In the genomic region with DNA sequence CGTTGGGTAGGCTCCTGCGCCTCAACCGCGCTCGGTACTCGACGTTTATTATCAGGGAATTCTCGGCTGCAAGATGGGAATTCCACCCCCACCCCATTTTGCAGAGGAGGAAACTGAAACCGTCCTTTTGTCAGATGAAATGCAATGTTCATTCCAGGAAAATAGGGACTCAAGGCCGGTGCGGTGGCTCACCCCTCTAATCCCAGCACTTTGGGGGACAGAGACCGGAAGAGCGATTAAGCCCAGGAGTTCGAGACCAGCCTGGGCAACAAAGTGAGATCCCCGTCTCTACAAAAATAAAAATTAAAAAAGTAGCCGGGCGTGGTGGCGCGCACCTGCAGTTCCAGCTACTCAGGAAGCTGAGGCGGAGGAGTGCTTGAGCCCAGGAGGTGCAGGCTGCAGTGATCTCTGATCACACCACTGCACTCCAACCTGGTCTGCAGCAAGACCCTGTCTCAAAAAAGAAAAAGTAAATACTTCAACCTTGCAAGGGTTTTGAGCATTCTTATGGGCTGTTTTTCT, we compare ENCODE assay signal across 8 cellular contexts. TPM values are rescaled to one million over a fixed set of nuclear protein-coding genes. Genes with fewer than 3 reads are reported as not detected.
DNase-seq lines count a peak whose midpoint lies in the region; ATAC-seq and TF ChIP-seq lines count a peak whose summit lies in the region.

No MANE protein-coding gene starts in this region.

- DNase-seq in COLO668 (lab: John Stamatoyannopoulos, UW; ENCODE audit: unreplicated experiment) (peak; percentile 25), neuronal stem cell (ENCODE audit: low spot score) (no peak), NCI-H1436 treated with DMSO at 0.1 percent for 48 hours (lab: John Stamatoyannopoulos, UW) (no peak)
- DNase-seq in effector memory CD8-positive, alpha-beta T cell, result no peak

- no peak overlapping the region for H3K4ac ChIP-seq in neuronal stem cell (ENCODE audit: low read length)

- H4K8ac ChIP-seq in neuronal stem cell (ENCODE audit: low read depth, low read length), result no peak overlapping the region

- no peak overlapping the region for H2BK12ac ChIP-seq in neuronal stem cell (ENCODE audit: low read length)

- no peak for ATAC-seq in effector memory CD8-positive, alpha-beta T cell (replicated peaks)
- ATAC-seq in HG03280 (IDR thresholded peaks at IDR 0.05; ENCODE audit: unreplicated experiment), result no peak
- ATAC-seq in HG02870 (IDR thresholded peaks at IDR 0.05; ENCODE audit: unreplicated experiment), result no peak
- ATAC-seq in GM19023 (IDR thresholded peaks at IDR 0.05; ENCODE audit: unreplicated experiment), result no peak

- WGBS in neuronal stem cell (ENCODE audit: extremely low coverage in 2 of 2, insufficient read length in 2 of 2, insufficient replicate concordance in 1 of 2), 2 donors, result no CpG with 5 or more reads among the region's 20 CpGs

- H2BK120ac ChIP-seq in neuronal stem cell (ENCODE audit: low read depth, low read length), result no peak overlapping the region

- H3K18ac ChIP-seq in neuronal stem cell (ENCODE audit: low read length), result peak overlapping the region; percentile 99

- peak overlapping the region; percentile 95 to 97 for H3K27ac Mint-ChIP-seq in effector memory CD8-positive, alpha-beta T cell

- H3K4me3 Mint-ChIP-seq in effector memory CD8-positive, alpha-beta T cell, result peak overlapping the region; percentile 93 to 94

- H3K27ac ChIP-seq in OCI-LY3 (ENCODE audit: low read length) (peak overlapping the region; percentile 52), neuronal stem cell (replicated peaks; ENCODE audit: low read length) (peak overlapping the region; percentile 61)

- peak overlapping the region; percentile 55; the same call in 1 of the 2 replicates for H2AFZ ChIP-seq in OCI-LY3 (ENCODE audit: low read depth, low read length)
- peak overlapping the region; percentile 93 for H2AFZ ChIP-seq in neuronal stem cell (ENCODE audit: low read length)

- H3K4me3 ChIP-seq in OCI-LY3 (ENCODE audit: low read length) (peak overlapping the region; percentile 94), neuronal stem cell (ENCODE audit: low read length in 2 of 2) (peak overlapping the region; percentile 95 to 100)

- H3K23ac ChIP-seq in neuronal stem cell (ENCODE audit: low read depth, low read length, poor library complexity), result peak overlapping the region; percentile 38

- H2BK5ac ChIP-seq in neuronal stem cell (ENCODE audit: low read length), result no peak overlapping the region

- peaks cover 44% of the 10 kb centered on the region for H3K79me2 ChIP-seq in OCI-LY3 (ENCODE audit: low read length)

- no peaks in the 10 kb centered on the region for H4K20me1 ChIP-seq in OCI-LY3 (ENCODE audit: insufficient read depth, low read length)

- H3K4me2 ChIP-seq in OCI-LY3 (ENCODE audit: low read length) (peak overlapping the region; percentile 65), neuronal stem cell (ENCODE audit: insufficient read depth, low read length, poor library complexity, severe bottlenecking) (peak overlapping the region; percentile 70)

- H3K4me1 Mint-ChIP-seq in effector memory CD8-positive, alpha-beta T cell (ENCODE audit: low read depth in 2 of 2), result peaks cover 19 to 27% of the 10 kb centered on the region in 2 donors

- H2AK5ac ChIP-seq in neuronal stem cell (ENCODE audit: low read depth, low read length), result peak overlapping the region; percentile 10

- H3K4me1 ChIP-seq in OCI-LY3 (ENCODE audit: low read length), result peaks cover 13% of the 10 kb centered on the region
- peaks cover 2 to 7% of the 10 kb centered on the region in 2 donors for H3K4me1 ChIP-seq in neuronal stem cell (ENCODE audit: control insufficient read depth in 2 of 2, insufficient read depth in 1 of 2, low read depth in 1 of 2, low read length in 2 of 2)

- H3K9me3 ChIP-seq in OCI-LY3 (ENCODE audit: insufficient read depth, low read length), result no peaks in the 10 kb centered on the region
- no peaks in the 10 kb centered on the region for H3K9me3 ChIP-seq in neuronal stem cell (replicated peaks in 1 of 2; ENCODE audit: control insufficient read depth in 2 of 2, insufficient read depth in 1 of 2, low read depth in 1 of 2, low read length in 2 of 2)

- peak overlapping the region; percentile 98 for H3K9ac ChIP-seq in OCI-LY3 (ENCODE audit: low read length)
- H3K9ac ChIP-seq in neuronal stem cell (ENCODE audit: low read depth, low read length, poor library complexity), result peak overlapping the region; percentile 98

- TF ChIP-seq CTCF in OCI-LY3 (IDR thresholded peaks at IDR 0.05; ENCODE audit: low read depth, low read length), result no peak

- H3K27me3 Mint-ChIP-seq in effector memory CD8-positive, alpha-beta T cell, result no peaks in the 10 kb centered on the region

- H3K36me3 Mint-ChIP-seq in effector memory CD8-positive, alpha-beta T cell (ENCODE audit: insufficient read depth), result peaks cover 31% of the 10 kb centered on the region

- no peak overlapping the region for H2BK15ac ChIP-seq in neuronal stem cell (ENCODE audit: low read length)

- H3K27me3 ChIP-seq in OCI-LY3 (ENCODE audit: low read depth, low read length) (no peaks in the 10 kb centered on the region), neuronal stem cell (ENCODE audit: control insufficient read depth in 3 of 3, insufficient read depth in 3 of 3, low read depth in 1 of 3, low read length in 3 of 3) (no peaks in the 10 kb centered on the region)

- no peak overlapping the region for H3K14ac ChIP-seq in neuronal stem cell (ENCODE audit: low read length)

- H4K91ac ChIP-seq in neuronal stem cell (ENCODE audit: low read depth, low read length, poor library complexity), result no peak overlapping the region

- H3K79me1 ChIP-seq in neuronal stem cell (ENCODE audit: low read depth, low read length), result peaks cover 9% of the 10 kb centered on the region

- H3K36me3 ChIP-seq in OCI-LY3 (replicated peaks; ENCODE audit: low read depth, low read length), result peaks cover 14% of the 10 kb centered on the region
- peaks cover 10 to 28% of the 10 kb centered on the region in 2 donors for H3K36me3 ChIP-seq in neuronal stem cell (replicated peaks in 1 of 2; ENCODE audit: control insufficient read depth in 2 of 2, insufficient read depth in 2 of 2, low read length in 2 of 2)

- H3K9me3 Mint-ChIP-seq in effector memory CD8-positive, alpha-beta T cell, result no peaks in the 10 kb centered on the region

RNA-seq across cellular contexts. Expression of gene RFC2, which starts 0.7 kb away (rescaled TPM):
- polyA plus RNA-seq in neuronal stem cell (2013, experiment 1 of 2), result 48.8 TPM
- 48.1 TPM for polyA plus RNA-seq in neuronal stem cell (2013, experiment 2 of 2)

RNA-seq across cellular contexts. Expression of gene CLIP2, which starts 34.3 kb away (rescaled TPM):
- polyA plus RNA-seq in neuronal stem cell (2013, experiment 1 of 2), result 20.1 TPM
- polyA plus RNA-seq in neuronal stem cell (2013, experiment 2 of 2), result 18.7 TPM

RNA-seq across cellular contexts. Expression of gene LAT2, which starts 45.1 kb away (rescaled TPM):
- 0.03 TPM for polyA plus RNA-seq in neuronal stem cell (2013, experiment 1 of 2)
- polyA plus RNA-seq in neuronal stem cell (2013, experiment 2 of 2), result 0.10 TPM
